In genomic region chrX:2609431-2610238, GRCh38 we compare ENCODE assay signal across 8 cellular contexts.
A peak's percentile ranks its signal among the peaks of the same experiment; 100 is the strongest.
DNase-seq lines count a peak whose midpoint lies in the region; ATAC-seq and TF ChIP-seq lines count a peak whose summit lies in the region.

No MANE protein-coding gene starts in this region.

- intact Hi-C loops in sigmoid colon (cut with DNase I): loop anchor here (5.0 kb wide), 4 partner anchors 83 to 1157 kb away; partner anchors contain the start of genes ASMTL and CD99

- no peaks in the 10 kb centered on the region; the same call in 1 of the 2 replicates for H3K9me3 ChIP-seq in BLaER1
- no peaks in the 10 kb centered on the region for H3K9me3 ChIP-seq in sigmoid colon

- peaks cover 38% of the 10 kb centered on the region for H3K36me3 ChIP-seq in BLaER1
- no peaks in the 10 kb centered on the region for H3K36me3 ChIP-seq in sigmoid colon

- H3K27ac ChIP-seq in BLaER1 (peak overlapping the region; percentile 73), RWPE1 (peak overlapping the region; percentile 82), sigmoid colon (peak overlapping the region; percentile 73 to 83 (median 76))

- H3K9ac ChIP-seq in BLaER1: peak overlapping the region; percentile 83

- CTCF ChIA-PET in RWPE1 (lab: Yijun Ruan, JAX): no interaction called here

- H4K20me1 ChIP-seq in BLaER1: no peaks in the 10 kb centered on the region

- ATAC-seq in GM21529 (IDR thresholded peaks at IDR 0.05; ENCODE audit: unreplicated experiment) (peak; percentile 0), GM21390 (IDR thresholded peaks at IDR 0.05; ENCODE audit: unreplicated experiment) (no peak)

- H3K4me3 ChIP-seq in BLaER1: peak overlapping the region; percentile 86
- H3K4me3 ChIP-seq in fibroblast of villous mesenchyme (ENCODE audit: low read depth, low read length): peak overlapping the region; percentile 91
- peak overlapping the region; percentile 63 to 89 (median 76) for H3K4me3 ChIP-seq in sigmoid colon

- no peak for DNase-seq in RWPE1 (ENCODE audit: low spot score)
- peak; percentile 30 for DNase-seq in fibroblast of villous mesenchyme (ENCODE audit: low read depth)
- peak; percentile 64 for DNase-seq in sigmoid colon
- no peak for DNase-seq in activated CD4-positive, alpha-beta T cell treated with anti-CD3 and anti-CD28 coated beads, Interleukin-2, amount 50 U/mL, for 4 hours
- no peak for DNase-seq in DMS153 (lab: John Stamatoyannopoulos, UW)

- no peaks in the 10 kb centered on the region for H3K27me3 ChIP-seq in BLaER1
- no peaks in the 10 kb centered on the region for H3K27me3 ChIP-seq in sigmoid colon

- TF ChIP-seq POLR2A in sigmoid colon (IDR thresholded peaks at IDR 0.05): no peak

- WGBS in sigmoid colon, 2 donors: 1% methylated on average over 44 of the region's 44 CpGs

- POLR2A ChIA-PET in RWPE1 (lab: Yijun Ruan, JAX; ENCODE audit: low non-redundant PET): no interaction called here

- H3K4me1 ChIP-seq in BLaER1 (peaks cover 58% of the 10 kb centered on the region), sigmoid colon (peaks cover 0 to 14% (median 11%) of the 10 kb centered on the region in 4 donors)

- TF ChIP-seq CTCF in RWPE1 (conservative IDR thresholded peaks at IDR 0.05; ENCODE audit: low read depth) (no peak; the same call in 1 of the 2 replicates), fibroblast of villous mesenchyme (IDR thresholded peaks at IDR 0.05; ENCODE audit: insufficient read depth, low read depth, low read length) (no peak), sigmoid colon (IDR thresholded peaks at IDR 0.05) (peak in 1 of 4 experiments; percentile 21)

- H3K4me2 ChIP-seq in BLaER1: peak overlapping the region; percentile 93

- TF ChIP-seq EP300 in sigmoid colon (IDR thresholded peaks at IDR 0.05): no peak

Comparison
In these comparisons a context has a peak if more than half of its experiments do, and no peak if none do; other contexts are left out.
1. DNase-seq: peak in fibroblast of villous mesenchyme (single experiment) and sigmoid colon (single experiment); none in RWPE1 (single experiment), activated CD4-positive, alpha-beta T cell treated with anti-CD3 and anti-CD28 coated beads, Interleukin-2, amount 50 U/mL, for 4 hours (0 of 2) and DMS153 (single experiment).
2. Peak in every context shown above with its lines, with median percentiles within 50 percentile points of each other: H3K27ac ChIP-seq and H3K4me3 ChIP-seq.